In the genomic region with DNA sequence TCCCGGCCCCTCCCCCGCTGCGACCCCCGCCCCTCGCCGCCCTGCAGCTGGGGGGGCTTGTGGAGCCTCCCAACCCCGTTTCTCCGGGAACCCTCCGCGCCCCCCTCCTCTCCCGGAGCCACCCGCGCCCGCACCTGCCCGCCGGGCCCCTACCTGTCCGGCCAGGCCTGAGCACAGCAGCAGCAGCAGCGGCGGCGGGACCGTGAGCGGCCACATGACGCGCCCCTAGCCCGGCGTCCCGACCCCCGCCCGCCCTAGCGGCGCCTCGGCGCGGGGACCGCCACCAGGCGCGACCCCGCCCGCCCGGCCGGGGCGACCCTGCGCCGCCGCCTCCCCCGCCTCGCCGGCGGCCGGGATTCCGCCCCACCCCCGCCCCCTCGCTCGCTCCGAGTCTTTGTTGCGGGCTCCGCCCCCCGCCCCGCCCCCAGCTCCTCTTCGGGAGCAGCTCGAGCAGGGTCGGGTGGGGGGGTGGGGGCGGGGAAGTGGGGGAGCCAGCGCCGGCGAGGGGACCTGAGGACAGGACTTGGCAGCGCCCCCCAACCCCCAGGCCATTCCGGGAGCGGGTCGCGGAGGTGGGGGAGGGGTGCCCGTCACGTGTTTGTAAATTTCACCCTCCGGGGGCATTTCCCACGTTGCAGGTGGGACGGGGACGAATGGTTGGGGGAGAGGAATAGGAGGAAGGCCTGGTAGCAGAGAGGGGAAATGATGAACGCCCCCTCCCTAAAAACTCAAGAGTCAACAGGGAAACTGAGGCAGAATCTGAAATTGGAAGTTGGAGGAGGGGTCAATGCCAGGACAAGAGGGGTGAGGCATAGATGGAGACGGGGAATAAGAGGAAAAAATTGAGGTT, we compare ENCODE assay signal across 8 cellular contexts. TPM values are rescaled to one million over a fixed set of nuclear protein-coding genes. Genes with fewer than 3 reads are reported as not detected.
DNase-seq lines count a peak whose midpoint lies in the region; ATAC-seq lines count a peak whose summit lies in the region.

A gene (minus strand): TSS at position 365 of the 850 bp plus-strand sequence. CDS start 149 bp downstream, at position 216.

- peaks cover 74% of the 10 kb centered on the region for H3K27me3 Mint-ChIP-seq in stimulated activated memory B cell treated with anti-CD40 and anti-IgM and Interleukin-4, amounts not matched to agents 10 μg/mL and 1 μg/mL and 100 μg/mL, for 72 hours

- ATAC-seq in stimulated activated memory B cell treated with anti-CD40 and anti-IgM and Interleukin-4, amounts not matched to agents 10 μg/mL and 1 μg/mL and 100 μg/mL, for 72 hours = no peak
- ATAC-seq in GM21515 (IDR thresholded peaks at IDR 0.05; ENCODE audit: unreplicated experiment) (no peak), GM19328 (IDR thresholded peaks at IDR 0.05; ENCODE audit: unreplicated experiment) (no peak)

- H3K4me3 Mint-ChIP-seq in stimulated activated memory B cell treated with anti-CD40 and anti-IgM and Interleukin-4, amounts not matched to agents 10 μg/mL and 1 μg/mL and 100 μg/mL, for 72 hours = peak within 1 kb of the TSS; percentile 57

- no peaks in the 10 kb centered on the region for H3K36me3 ChIP-seq in iPS-15b (ENCODE audit: control insufficient read depth, insufficient read depth, low read length)

- no peaks in the 10 kb centered on the region for H3K9me3 ChIP-seq in iPS-15b (ENCODE audit: control insufficient read depth, insufficient read depth, low read length)

- DNase-seq in T-helper 1 cell = no peak
- DNase-seq in activated T-cell treated with anti-CD3 and anti-CD28 coated beads, Interleukin-2, amount 50 U/mL, for 48 hours = peak; percentile 32 to 46
- no peak for DNase-seq in NCI-H2107 treated with DMSO at 0.1 percent for 48 hours (lab: John Stamatoyannopoulos, UW; ENCODE audit: unreplicated experiment)

- peaks cover 30% of the 10 kb centered on the region for H3K4me1 Mint-ChIP-seq in stimulated activated memory B cell treated with anti-CD40 and anti-IgM and Interleukin-4, amounts not matched to agents 10 μg/mL and 1 μg/mL and 100 μg/mL, for 72 hours

- H3K9ac ChIP-seq in iPS-15b (ENCODE audit: low read depth, low read length) = peak within 1 kb of the TSS; percentile 79

- no peaks in the 10 kb centered on the region for H3K36me3 Mint-ChIP-seq in stimulated activated memory B cell treated with anti-CD40 and anti-IgM and Interleukin-4, amounts not matched to agents 10 μg/mL and 1 μg/mL and 100 μg/mL, for 72 hours

- no peaks in the 10 kb centered on the region for H3K27me3 ChIP-seq in iPS-15b (ENCODE audit: control insufficient read depth, insufficient read depth, low read length)

- peak within 1 kb of the TSS; percentile 98 for H3K4me3 ChIP-seq in iPS-15b (ENCODE audit: low read depth, low read length)

- H3K27ac Mint-ChIP-seq in stimulated activated memory B cell treated with anti-CD40 and anti-IgM and Interleukin-4, amounts not matched to agents 10 μg/mL and 1 μg/mL and 100 μg/mL, for 72 hours = no peak within 1 kb of the TSS

- H3K4me1 ChIP-seq in iPS-15b (ENCODE audit: control insufficient read depth, insufficient read depth, low read length) = peaks cover 5% of the 10 kb centered on the region

- H3K9me3 Mint-ChIP-seq in stimulated activated memory B cell treated with anti-CD40 and anti-IgM and Interleukin-4, amounts not matched to agents 10 μg/mL and 1 μg/mL and 100 μg/mL, for 72 hours = no peaks in the 10 kb centered on the region

- intact Hi-C loops in T-helper 1 cell treated with Interleukin-12 subunit alpha and Interleukin-12 subunit beta and Interleukin-4 antibody, amounts not matched to agents 30 ng/mL and 1 ng/mL, for 36 hours (cut with micrococcal nuclease) = no loop called here

RNA-seq across cellular contexts. Expression of the gene that starts here (rescaled TPM):
- total RNA-seq in T-helper 1 cell treated with Interleukin-12 subunit alpha and Interleukin-12 subunit beta and Interleukin-4 antibody, amounts not matched to agents 30 ng/mL and 1 ng/mL, for 36 hours = 11.0 and 11.4 TPM in 2 replicates

Comparison
In these comparisons a context has a peak if more than half of its experiments do, and no peak if none do; other contexts are left out.
1. DNase-seq: peak in activated T-cell treated with anti-CD3 and anti-CD28 coated beads, Interleukin-2, amount 50 U/mL, for 48 hours (2 of 2); none in T-helper 1 cell (0 of 5) and NCI-H2107 treated with DMSO at 0.1 percent for 48 hours (single experiment).